In the genomic region with DNA sequence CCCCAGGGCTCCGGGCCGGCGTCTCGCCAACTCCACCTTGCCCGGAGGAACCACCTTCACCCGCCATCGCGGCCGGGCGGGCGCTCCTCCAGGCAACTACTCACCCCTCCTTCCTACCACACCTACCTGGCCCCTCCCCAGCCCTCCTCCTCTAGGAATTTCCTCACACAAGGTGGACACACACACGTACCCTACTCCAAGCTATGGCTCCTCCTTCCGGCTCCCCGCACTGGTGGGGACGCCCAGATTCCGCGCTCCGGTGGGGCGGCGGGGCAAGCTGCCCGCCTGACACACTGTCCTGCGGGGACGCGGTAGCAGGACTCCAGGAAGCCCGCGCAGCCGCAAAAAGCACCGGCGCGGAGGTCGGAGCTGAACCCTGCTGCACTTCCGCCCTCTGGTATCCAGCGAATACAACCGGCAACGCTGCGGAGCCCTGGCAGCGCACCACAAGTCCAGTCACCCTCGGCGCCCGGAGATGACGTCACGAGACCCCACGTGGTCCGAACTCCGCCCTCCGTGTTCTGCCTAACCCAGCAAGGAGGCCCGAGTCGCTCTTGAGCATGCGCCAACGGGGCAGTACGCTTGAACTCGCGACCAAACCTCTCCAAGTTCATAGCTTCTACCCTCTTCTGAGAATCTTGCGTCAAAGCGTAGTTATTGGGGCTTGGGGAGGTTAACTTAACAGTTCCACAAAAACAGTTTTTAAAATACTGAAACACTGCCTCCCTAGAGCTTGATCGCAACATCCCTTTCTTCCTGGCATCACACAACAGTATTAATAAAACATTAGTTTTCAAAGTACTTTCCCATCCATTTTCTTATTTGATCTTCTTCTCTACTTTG, we compare ENCODE assay signal across 8 cellular contexts. TPM values are rescaled to one million over a fixed set of nuclear protein-coding genes. Genes with fewer than 3 reads are reported as not detected.
A peak's percentile ranks its signal among the peaks of the same experiment; 100 is the strongest.
DNase-seq lines count a peak whose midpoint lies in the region; ATAC-seq and TF ChIP-seq lines count a peak whose summit lies in the region.

A gene (minus strand): TSS at position 425 of the 843 bp plus-strand sequence. CDS start 9,552 bp downstream, outside the sequence.

- H3K36me3 ChIP-seq in left lung = no peaks in the 10 kb centered on the region

- intact Hi-C loops in CD14-positive monocyte (cut with micrococcal nuclease) (loop anchor here (5.0 to 10.0 kb wide), 3 partner anchors 119 to 1629 kb away; a partner anchor contains a TSS), left lung (cut with DNase I) (no loop called here)

- H3K4me1 Mint-ChIP-seq in CD14-positive monocyte = peaks cover 26% of the 10 kb centered on the region

- peaks cover 0 to 5% (median 3%) of the 10 kb centered on the region in 7 donors for H3K9me3 Mint-ChIP-seq in CD14-positive monocyte

- peak; percentile 100 for DNase-seq in CD14-positive monocyte (ENCODE audit: low spot score)
- peak; percentile 97 for DNase-seq in NCI-H82 (lab: John Stamatoyannopoulos, UW)
- peak; percentile 100 for DNase-seq in activated CD4-positive, alpha-beta T cell treated with anti-CD3 and anti-CD28 coated beads, Interleukin-2, amount 50 U/mL, for 48 hours
- DNase-seq in dermis blood vessel endothelial cell = peak; percentile 100
- peak; percentile 99 to 100 for DNase-seq in left lung
- peak; percentile 99 to 100 for DNase-seq in stimulated activated CD4-positive, alpha-beta T cell treated with anti-CD3 and anti-CD28 coated beads, Interleukin-2, amount 100 ng/mL, for 48 hours

- H3K27me3 Mint-ChIP-seq in CD14-positive monocyte (ENCODE audit: low read depth in 3 of 3) = peaks cover 5 to 19% (median 13%) of the 10 kb centered on the region in 3 donors

- H3K36me3 Mint-ChIP-seq in CD14-positive monocyte = peaks cover 0 to 14% of the 10 kb centered on the region in 2 donors

- TF ChIP-seq CTCF in CD14-positive monocyte (IDR thresholded peaks at IDR 0.05) (no peak), left lung (IDR thresholded peaks at IDR 0.05) (no peak)

- H3K9me3 ChIP-seq in left lung = no peaks in the 10 kb centered on the region

- peak within 1 kb of the TSS; percentile 86 to 87 for H3K4me3 ChIP-seq in left lung

- ATAC-seq in GM19397 (IDR thresholded peaks at IDR 0.05; ENCODE audit: unreplicated experiment) = peak; percentile 93
- ATAC-seq in HG03571 (IDR thresholded peaks at IDR 0.05; ENCODE audit: unreplicated experiment) = peak; percentile 93
- ATAC-seq in left lung = peak; percentile 92

- peak within 1 kb of the TSS; percentile 89 to 99 for H3K27ac ChIP-seq in left lung

- peak within 1 kb of the TSS; percentile 98 for H3K4me3 Mint-ChIP-seq in CD14-positive monocyte

- H3K4me1 ChIP-seq in left lung = peaks cover 0 to 30% of the 10 kb centered on the region in 2 donors

- peaks cover 0 to 8% of the 10 kb centered on the region in 2 donors for H3K27me3 ChIP-seq in left lung

- H3K27ac Mint-ChIP-seq in CD14-positive monocyte = peak within 1 kb of the TSS; percentile 95 to 99 (median 98)

RNA-seq across cellular contexts. Expression of the gene that starts here (rescaled TPM):
- 10 to 100 TPM; 29.9 to 31.4 TPM for polyA plus RNA-seq in CD14-positive monocyte
- total RNA-seq in dermis blood vessel endothelial cell (65.0 and 72.3 TPM in 2 replicates), left lung (10 to 100 TPM; 30.9 to 31.8 TPM)

Comparison
In these comparisons a context has a peak if more than half of its experiments do, and no peak if none do; other contexts are left out.
1. Peak in every context shown above with its lines: DNase-seq, ATAC-seq, H3K4me3 ChIP-seq and H3K27ac ChIP-seq.
2. intact Hi-C loops: an anchor here in CD14-positive monocyte (5.0 to 10.0 kb wide); none called in left lung.